Comparison of ENCODE assay signal across 8 cellular contexts in the genomic region with DNA sequence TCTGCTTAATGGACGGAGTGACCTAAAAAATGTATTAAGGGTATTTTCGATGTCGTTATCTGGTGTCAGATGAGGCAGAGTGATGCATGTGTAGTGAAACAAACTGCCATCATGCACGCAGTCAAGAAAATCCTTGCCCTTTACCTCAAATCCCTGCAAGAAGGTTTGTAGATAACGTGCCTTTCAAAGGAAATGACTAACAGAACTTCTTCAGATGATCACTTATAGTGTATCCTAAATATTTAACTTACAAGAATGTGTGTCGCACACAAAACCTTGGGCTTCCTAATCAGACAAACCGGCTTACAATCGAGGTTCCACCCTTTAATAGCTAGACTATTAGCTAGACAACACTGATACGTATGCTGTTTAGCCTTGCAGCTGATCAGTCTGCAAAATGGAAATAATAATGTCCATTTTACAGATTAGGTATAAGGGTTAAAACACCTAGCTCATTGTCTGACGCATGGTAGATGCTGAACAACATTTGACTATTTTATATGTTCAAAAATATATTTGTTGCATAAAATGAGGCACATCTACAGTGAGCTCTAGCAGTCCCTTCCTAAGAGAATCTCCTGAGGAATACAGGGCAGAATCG. TPM values are rescaled to one million over a fixed set of nuclear protein-coding genes. Genes with fewer than 3 reads are reported as not detected.
DNase-seq lines count a peak whose midpoint lies in the region; ATAC-seq and TF ChIP-seq lines count a peak whose summit lies in the region.

No MANE protein-coding gene starts in this region.

- no peaks in the 10 kb centered on the region for H3K27me3 ChIP-seq in CD8-positive, alpha-beta memory T cell (ENCODE audit: insufficient read depth, low read length, poor library complexity, severe bottlenecking)
- H3K27me3 ChIP-seq in neural progenitor cell: no peaks in the 10 kb centered on the region

- POLR2A ChIA-PET in CD8-positive, alpha-beta memory T cell (lab: Charles Lee): no interaction called here

- DNase-seq in CD8-positive, alpha-beta memory T cell: no peak
- DNase-seq in HS-27A (ENCODE audit: low read depth) (peak; percentile 2), choroid plexus epithelial cell (ENCODE audit: low read depth) (no peak), neural progenitor cell (ENCODE audit: low spot score) (no peak), NCI-H1694 treated with DMSO at 0.1 percent for 48 hours (lab: John Stamatoyannopoulos, UW) (no peak), NCI-H2107 treated with DMSO at 0.1 percent for 48 hours (lab: John Stamatoyannopoulos, UW; ENCODE audit: unreplicated experiment) (no peak)

- CTCF ChIA-PET in CD8-positive, alpha-beta memory T cell (lab: Charles Lee): no interaction called here

- no peaks in the 10 kb centered on the region for H3K27me3 Mint-ChIP-seq in CD8-positive, alpha-beta memory T cell
- peaks cover 2% of the 10 kb centered on the region for H3K27me3 Mint-ChIP-seq in neural progenitor cell (ENCODE audit: insufficient read depth, low read depth)

- H3K27ac ChIP-seq in CD8-positive, alpha-beta memory T cell (ENCODE audit: low read depth, low read length): peak overlapping the region; percentile 87
- H3K27ac ChIP-seq in neural progenitor cell: no peak overlapping the region

- H3K4me2 ChIP-seq in neural progenitor cell: peak overlapping the region; percentile 92

- H3K36me3 ChIP-seq in CD8-positive, alpha-beta memory T cell (ENCODE audit: insufficient read depth, low read length): peaks cover 5% of the 10 kb centered on the region
- no peaks in the 10 kb centered on the region for H3K36me3 ChIP-seq in neural progenitor cell

- peaks cover 42% of the 10 kb centered on the region for H4K20me1 ChIP-seq in neural progenitor cell (ENCODE audit: low read depth)

- H3F3A ChIP-seq in neural progenitor cell (ENCODE audit: low read depth): peaks cover 7% of the 10 kb centered on the region

- H2AFZ ChIP-seq in neural progenitor cell (replicated peaks): peak overlapping the region; percentile 84

- no peaks in the 10 kb centered on the region for H3K9me3 ChIP-seq in CD8-positive, alpha-beta memory T cell (ENCODE audit: low read length)
- H3K9me3 ChIP-seq in neural progenitor cell (ENCODE audit: low read depth): no peaks in the 10 kb centered on the region

- TF ChIP-seq CTCF in choroid plexus epithelial cell (conservative IDR thresholded peaks at IDR 0.05; ENCODE audit: low read depth, low read length): no peak
- no peak for TF ChIP-seq CTCF in neural progenitor cell (IDR thresholded peaks at IDR 0.05)

- H3K4me3 Mint-ChIP-seq in CD8-positive, alpha-beta memory T cell: peak overlapping the region; percentile 88 to 97 (median 92)
- H3K4me3 Mint-ChIP-seq in neural progenitor cell: peak overlapping the region; percentile 85

- peaks cover 0 to 19% (median 0%) of the 10 kb centered on the region in 3 donors for H3K36me3 Mint-ChIP-seq in CD8-positive, alpha-beta memory T cell
- peaks cover 17% of the 10 kb centered on the region for H3K36me3 Mint-ChIP-seq in neural progenitor cell

- H3K79me2 ChIP-seq in neural progenitor cell (ENCODE audit: low read depth): peaks cover 44% of the 10 kb centered on the region

- H3K9ac ChIP-seq in neural progenitor cell: no peak overlapping the region

- peak overlapping the region; percentile 93 to 100 (median 98) for H3K27ac Mint-ChIP-seq in CD8-positive, alpha-beta memory T cell
- H3K27ac Mint-ChIP-seq in neural progenitor cell: peak overlapping the region; percentile 55

- H3K4me3 ChIP-seq in CD8-positive, alpha-beta memory T cell (ENCODE audit: low read length): peak overlapping the region; percentile 86
- H3K4me3 ChIP-seq in choroid plexus epithelial cell (ENCODE audit: low read depth, low read length): peak overlapping the region; percentile 81
- peak overlapping the region; percentile 73 for H3K4me3 ChIP-seq in neural progenitor cell

- ATAC-seq in HG03108 (IDR thresholded peaks at IDR 0.05; ENCODE audit: unreplicated experiment) (no peak), HG03469 (IDR thresholded peaks at IDR 0.05; ENCODE audit: unreplicated experiment) (no peak)

- peaks cover 36 to 47% (median 46%) of the 10 kb centered on the region in 3 donors for H3K4me1 Mint-ChIP-seq in CD8-positive, alpha-beta memory T cell
- H3K4me1 Mint-ChIP-seq in neural progenitor cell: peaks cover 33% of the 10 kb centered on the region

- H3K9me3 Mint-ChIP-seq in CD8-positive, alpha-beta memory T cell: no peaks in the 10 kb centered on the region
- peaks cover 3% of the 10 kb centered on the region for H3K9me3 Mint-ChIP-seq in neural progenitor cell

- peaks cover 36% of the 10 kb centered on the region for H3K4me1 ChIP-seq in CD8-positive, alpha-beta memory T cell (ENCODE audit: insufficient read depth, low read length)
- peaks cover 30% of the 10 kb centered on the region for H3K4me1 ChIP-seq in neural progenitor cell

RNA-seq across cellular contexts. Expression of gene TBCA, which starts 0.6 kb away (rescaled TPM):
- 100 to 1,000 TPM; 237 to 239 TPM for total RNA-seq in CD8-positive, alpha-beta memory T cell
- 193 TPM for polyA plus RNA-seq in CD8-positive, alpha-beta memory T cell
- 170 and 270 TPM in 2 replicates for total RNA-seq in neural progenitor cell (ENCODE audit: low replicate concordance)
